30 cellular contexts compared by ENCODE assay signal in genomic region chr2:222309766-222310165, GRCh38. TPM values are rescaled to one million over a fixed set of nuclear protein-coding genes. Genes with fewer than 3 reads are reported as not detected.
"Had no signal": no experiment of that assay in that cellular context is flagged by ENCODE, and none has a peak within 500 bp of the region (broad histone marks: within the 10 kb centered on the region; RNA-seq: fewer than 3 reads in every experiment).

No MANE protein-coding gene starts in this region.

- H3K9me3 Mint-ChIP-seq: nephron progenitor cell, neural crest cell had no signal

- H3K27ac Mint-ChIP-seq: naive thymus-derived CD8-positive, alpha-beta T cell; natural killer cell treated with Interleukin-12 subunit alpha and Interleukin-12 subunit beta and Interleukin-15 and Interleukin-18, amount 100 ng/mL, for 72 hours; nephron progenitor cell; stimulated activated effector memory CD8-positive, alpha-beta T cell treated with anti-CD3 and anti-CD28 coated beads, Interleukin-12 subunit alpha, Interleukin-12 subunit beta, amount 100 ng/mL, for 72 hours; stimulated activated naive B cell treated with anti-CD40 and anti-IgM and Interleukin-4, amounts not matched to agents 10 μg/mL and 1 μg/mL and 100 μg/mL, for 72 hours; stimulated activated naive CD8-positive, alpha-beta T cell treated with anti-CD3 and anti-CD28 coated beads, Interleukin-15, Interleukin-2, amounts not matched to agents 100 ng/mL and 50 ng/mL, for 24 hours had no signal

- FAIRE-seq: pancreas, small intestine had no signal

- H3K36me3 ChIP-seq: neutrophil, pancreas, prostate gland, right lobe of liver, sigmoid colon, stomach, thoracic aorta, thyroid gland, tibial nerve, upper lobe of right lung, uterus had no signal

- DNase-seq: naive thymus-derived CD8-positive, alpha-beta T cell; nephron progenitor cell; nucleus accumbens; pancreas; right cardiac atrium; right lobe of liver; sigmoid colon; small intestine; stimulated activated CD4-positive, alpha-beta T cell treated with anti-CD3 and anti-CD28 coated beads, Interleukin-15, amount 100 ng/mL, for 24 hours; stimulated activated CD4-positive, alpha-beta T cell treated with anti-CD3 and anti-CD28 coated beads, Interleukin-2, amount 100 ng/mL, for 24 hours; stimulated activated CD4-positive, alpha-beta T cell treated with anti-CD3 and anti-CD28 coated beads, Interleukin-2, amount 100 ng/mL, for 48 hours; stimulated activated CD4-positive, alpha-beta T cell treated with anti-CD3 and anti-CD28 coated beads, Interleukin-4, amount 100 ng/mL, for 24 hours; stimulated activated naive B cell treated with anti-CD40 and anti-IgM and Interleukin-4, amounts not matched to agents 10 μg/mL and 1 μg/mL and 100 μg/mL, for 72 hours; stimulated activated naive CD4-positive, alpha-beta T cell treated with Interleukin-2 at 50 U/mL for 16 hours; stomach; thyroid gland; trophoblast cell; upper lobe of right lung; uterus had no signal

- H3K4me3 Mint-ChIP-seq: natural killer cell treated with Interleukin-12 subunit alpha and Interleukin-12 subunit beta and Interleukin-15 and Interleukin-18, amount 100 ng/mL, for 72 hours; nephron progenitor cell; stimulated activated effector memory CD8-positive, alpha-beta T cell treated with anti-CD3 and anti-CD28 coated beads, Interleukin-12 subunit alpha, Interleukin-12 subunit beta, amount 100 ng/mL, for 72 hours; stimulated activated naive B cell treated with anti-CD40 and anti-IgM and Interleukin-4, amounts not matched to agents 10 μg/mL and 1 μg/mL and 100 μg/mL, for 72 hours; stimulated activated naive CD8-positive, alpha-beta T cell treated with anti-CD3 and anti-CD28 coated beads, Interleukin-15, Interleukin-2, amounts not matched to agents 100 ng/mL and 50 ng/mL, for 24 hours had no signal

- H3K27ac ChIP-seq: neutrophil, pancreas, prostate gland, right lobe of liver, sigmoid colon, stomach, thoracic aorta, thyroid gland, tibial nerve, upper lobe of right lung, uterus had no signal

- ATAC-seq: naive thymus-derived CD8-positive, alpha-beta T cell; natural killer cell treated with Interleukin-12 subunit alpha and Interleukin-12 subunit beta and Interleukin-15 and Interleukin-18, amount 100 ng/mL, for 72 hours; pancreas; right cardiac atrium; right lobe of liver; stimulated activated effector memory CD8-positive, alpha-beta T cell treated with anti-CD3 and anti-CD28 coated beads, Interleukin-12 subunit alpha, Interleukin-12 subunit beta, amount 100 ng/mL, for 72 hours; stimulated activated naive B cell treated with anti-CD40 and anti-IgM and Interleukin-4, amounts not matched to agents 10 μg/mL and 1 μg/mL and 100 μg/mL, for 72 hours; upper lobe of right lung had no signal

- H3K4me1 ChIP-seq: prostate gland, uterus had no signal

- H3K9me3 ChIP-seq: neutrophil, pancreas, prostate gland, right lobe of liver, sigmoid colon, thoracic aorta, thyroid gland, tibial nerve, upper lobe of right lung, uterus had no signal

- H3K36me3 Mint-ChIP-seq: natural killer cell treated with Interleukin-12 subunit alpha and Interleukin-12 subunit beta and Interleukin-15 and Interleukin-18, amount 100 ng/mL, for 72 hours had no signal

- H3K4me3 ChIP-seq: pancreas, prostate gland, right lobe of liver, sigmoid colon, stomach, thoracic aorta, thyroid gland, tibial nerve, upper lobe of right lung, uterus had no signal

RNA-seq across cellular contexts. Expression of gene PAX3, which starts 11.0 kb away (rescaled TPM):
- total RNA-seq: naive thymus-derived CD8-positive, alpha-beta T cell; natural killer cell treated with Interleukin-12 subunit alpha and Interleukin-12 subunit beta and Interleukin-15 and Interleukin-18, amount 100 ng/mL, for 72 hours; omental fat pad; pancreas; prostate gland; pulmonary artery endothelial cell; right lobe of liver; sigmoid colon; stomach; thoracic aorta; thyroid gland; tibial nerve; upper lobe of right lung; uterus had no signal
- polyA plus RNA-seq: naive thymus-derived CD8-positive, alpha-beta T cell; pancreas; sigmoid colon; small intestine; stomach; urinary bladder had no signal
